In the genomic region with DNA sequence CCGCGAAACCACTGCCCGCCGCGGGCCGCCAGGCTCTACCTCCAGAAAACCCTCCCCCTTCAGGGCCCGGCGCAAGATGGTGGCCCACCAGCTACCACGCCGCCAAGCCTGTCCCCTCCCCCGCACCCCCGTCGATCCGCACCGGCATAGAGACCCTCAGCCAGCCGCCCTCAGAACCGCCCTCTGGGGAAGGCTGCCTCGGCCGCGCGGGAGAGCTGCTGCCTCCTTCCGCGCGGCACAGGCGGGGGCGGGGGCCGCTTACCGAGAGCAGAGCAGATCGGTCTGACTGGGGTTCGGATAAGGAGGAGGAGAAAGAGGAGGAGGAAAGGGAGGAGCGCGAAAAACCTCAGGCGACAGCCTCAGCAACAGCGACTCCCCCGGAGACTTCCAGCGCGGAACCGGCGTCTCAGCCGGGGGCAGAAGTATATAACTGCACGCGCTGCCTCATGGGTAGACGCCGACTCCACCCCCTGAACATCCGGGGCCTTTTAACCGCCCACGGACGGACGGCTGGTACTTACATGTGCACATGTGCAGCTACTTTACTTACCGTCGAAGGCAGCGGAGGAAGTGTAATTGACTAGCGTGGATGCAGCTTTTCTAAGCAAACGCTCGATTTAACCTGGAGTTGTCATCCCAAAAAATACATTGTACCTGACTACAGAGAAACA, we compare ENCODE assay signal across 8 cellular contexts. TPM values are rescaled to one million over a fixed set of nuclear protein-coding genes. Genes with fewer than 3 reads are reported as not detected.
DNase-seq lines count a peak whose midpoint lies in the region; ATAC-seq, FAIRE-seq and TF ChIP-seq lines count a peak whose summit lies in the region.

A gene with protein sequence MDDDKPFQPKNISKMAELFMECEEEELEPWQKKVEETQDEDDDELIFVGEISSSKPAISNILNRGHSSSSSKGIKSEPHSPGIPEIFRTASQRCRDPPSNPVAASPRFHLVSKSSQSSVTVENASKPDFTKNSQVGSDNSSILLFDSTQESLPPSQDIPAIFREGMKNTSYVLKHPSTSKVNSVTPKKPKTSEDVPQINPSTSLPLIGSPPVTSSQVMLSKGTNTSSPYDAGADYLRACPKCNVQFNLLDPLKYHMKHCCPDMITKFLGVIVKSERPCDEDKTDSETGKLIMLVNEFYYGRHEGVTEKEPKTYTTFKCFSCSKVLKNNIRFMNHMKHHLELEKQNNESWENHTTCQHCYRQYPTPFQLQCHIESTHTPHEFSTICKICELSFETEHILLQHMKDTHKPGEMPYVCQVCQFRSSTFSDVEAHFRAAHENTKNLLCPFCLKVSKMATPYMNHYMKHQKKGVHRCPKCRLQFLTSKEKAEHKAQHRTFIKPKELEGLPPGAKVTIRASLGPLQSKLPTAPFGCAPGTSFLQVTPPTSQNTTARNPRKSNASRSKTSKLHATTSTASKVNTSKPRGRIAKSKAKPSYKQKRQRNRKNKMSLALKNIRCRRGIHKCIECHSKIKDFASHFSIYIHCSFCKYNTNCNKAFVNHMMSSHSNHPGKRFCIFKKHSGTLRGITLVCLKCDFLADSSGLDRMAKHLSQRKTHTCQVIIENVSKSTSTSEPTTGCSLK (minus strand): TSS at position 400 of the 671 bp plus-strand sequence. CDS start 8,450 bp downstream, outside the sequence.

- H3K9me3 ChIP-seq in prostate gland: no peaks in the 10 kb centered on the region

- WGBS in prostate gland: 4% methylated on average over 38 of the region's 55 CpGs

- ATAC-seq in HG02870 (IDR thresholded peaks at IDR 0.05; ENCODE audit: unreplicated experiment) (peak; percentile 94), left ventricle myocardium superior (peak; percentile 99)

- peak; percentile 90 for DNase-seq in GM13977 (ENCODE audit: low spot score)
- DNase-seq in NCI-H1436 treated with DMSO at 0.1 percent for 48 hours (lab: John Stamatoyannopoulos, UW): peak; percentile 88
- peak; percentile 82 for DNase-seq in T follicular helper cell (ENCODE audit: low read depth)
- peak; percentile 73 for DNase-seq in amniotic stem cell (lab: John Stamatoyannopoulos, UW)
- DNase-seq in left ventricle myocardium superior: peak; percentile 90
- peak; percentile 71 for DNase-seq in prostate gland (ENCODE audit: low spot score)
- peak; percentile 77 for DNase-seq in urothelium cell line (ENCODE audit: low spot score)

- H3K36me3 ChIP-seq in prostate gland: no peaks in the 10 kb centered on the region

- H3K27me3 ChIP-seq in prostate gland (replicated peaks; ENCODE audit: insufficient read depth): no peaks in the 10 kb centered on the region

- intact Hi-C loops in left ventricle myocardium superior (cut with micrococcal nuclease): no loop called here
- intact Hi-C loops in prostate gland (cut with DNase I): no loop called here

- H3K4me3 ChIP-seq in prostate gland: peak within 1 kb of the TSS; percentile 50 to 53

- no peaks in the 10 kb centered on the region for H3K4me1 ChIP-seq in prostate gland (replicated peaks)

- peak within 1 kb of the TSS; percentile 69 to 76 for H3K27ac ChIP-seq in prostate gland

- in situ Hi-C loops in GM13977 (cut with MboI; ENCODE audit: low pct_unique_long_range_greater_than_20kb, low sequenced_read_pairs, unreplicated experiment): no loop called here

- no peak for FAIRE-seq in urothelium cell line (lab: Jason Lieb, UNC)

- peak; percentile 46 for TF ChIP-seq POLR2A in prostate gland (IDR thresholded peaks at IDR 0.05)

- TF ChIP-seq CTCF in GM13977 (IDR thresholded peaks at IDR 0.05; ENCODE audit: extremely low read depth, insufficient read depth, missing control alignments) (peak; percentile 23), prostate gland (IDR thresholded peaks at IDR 0.05) (peak in 2 of 4 experiments; percentile 22 to 27)

RNA-seq across cellular contexts. Expression of the gene that starts here (rescaled TPM):
- total RNA-seq in left ventricle myocardium superior (1.4 TPM), prostate gland (10 to 100 TPM in 1 of 2 donors, 1 to 10 TPM in 1; 4.1 to 19.0 TPM)

Comparison
In these comparisons a context has a peak if more than half of its experiments do, and no peak if none do; other contexts are left out.
1. Peak in every context shown above with its lines: DNase-seq, ATAC-seq, H3K4me3 ChIP-seq and H3K27ac ChIP-seq.